In the genomic region with DNA sequence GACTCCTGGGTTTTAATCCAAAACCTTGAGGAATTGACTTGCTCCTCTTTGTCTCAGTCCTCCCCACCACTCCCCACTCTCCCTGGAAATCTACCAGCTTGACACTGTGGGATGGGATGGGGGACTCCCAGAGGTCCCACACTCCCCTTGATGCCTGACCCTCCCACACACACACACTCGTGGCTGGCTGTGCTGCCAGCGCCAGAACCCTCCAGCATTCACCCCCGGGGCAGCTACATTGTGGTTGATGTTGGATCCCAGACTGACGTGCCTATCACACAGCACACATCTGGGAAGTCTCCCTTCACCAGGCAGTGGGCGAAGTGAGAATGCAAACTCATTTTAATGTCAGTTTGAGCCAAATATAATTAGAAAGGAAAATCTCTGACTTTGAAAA, we compare ENCODE assay signal across 11 cellular contexts. TPM values are rescaled to one million over a fixed set of nuclear protein-coding genes. Genes with fewer than 3 reads are reported as not detected.
DNase-seq lines count a peak whose midpoint lies in the region; ATAC-seq and TF ChIP-seq lines count a peak whose summit lies in the region.
"Had no signal": no experiment of that assay in that cellular context is flagged by ENCODE, and none has a peak within 500 bp of the region (broad histone marks: within the 10 kb centered on the region; RNA-seq: fewer than 3 reads in every experiment).

No MANE protein-coding gene starts in this region.

- no peaks in the 10 kb centered on the region for H3K9me3 Mint-ChIP-seq in osteocyte (ENCODE audit: unreplicated experiment)
- H3K9me3 Mint-ChIP-seq in activated naive CD8-positive, alpha-beta T cell treated with anti-CD3 and anti-CD28 coated beads, Interleukin-2, amount 50 U/mL, for 24 hours: no peaks in the 10 kb centered on the region
- H3K9me3 Mint-ChIP-seq: activated T-helper 2 cell treated with anti-CD3 and anti-CD28 coated beads, Interferon-gamma antibody, Interleukin-2, Interleukin-4, amounts not matched to agents 10 μg/mL and 5 μg/mL and 100 μg/mL, durations not matched to agents 14 hours and 24 hours and 36 hours had no signal

- no peak for ATAC-seq in GM18511 (IDR thresholded peaks at IDR 0.05; ENCODE audit: unreplicated experiment)
- no peak for ATAC-seq in activated naive CD8-positive, alpha-beta T cell treated with anti-CD3 and anti-CD28 coated beads, Interleukin-2, amount 50 U/mL, for 24 hours

- H3K4me1 ChIP-seq in A673 (ENCODE audit: insufficient read depth, low read length, poor library complexity, severe bottlenecking): peaks cover 98% of the 10 kb centered on the region
- H3K4me1 ChIP-seq in fibroblast of lung (ENCODE audit: control insufficient read depth, extremely low read depth, insufficient read depth, low read length): peaks cover 79% of the 10 kb centered on the region

- H2AFZ ChIP-seq in fibroblast of lung (ENCODE audit: low read length): no peak overlapping the region

- H3K27ac Mint-ChIP-seq in osteocyte (ENCODE audit: unreplicated experiment): peak overlapping the region; percentile 95
- H3K27ac Mint-ChIP-seq in activated naive CD8-positive, alpha-beta T cell treated with anti-CD3 and anti-CD28 coated beads, Interleukin-2, amount 50 U/mL, for 24 hours: no peak overlapping the region
- H3K27ac Mint-ChIP-seq: activated T-helper 2 cell treated with anti-CD3 and anti-CD28 coated beads, Interferon-gamma antibody, Interleukin-2, Interleukin-4, amounts not matched to agents 10 μg/mL and 5 μg/mL and 100 μg/mL, durations not matched to agents 14 hours and 24 hours and 36 hours had no signal

- no TSS peak for BruUV-seq in A673 (replicated peaks; lab: Mats Ljungman, UMichigan)

- intact Hi-C loops in A673 (cut with micrococcal nuclease; ENCODE audit: unreplicated experiment): no loop called here

- H3K79me2 ChIP-seq in fibroblast of lung (ENCODE audit: control insufficient read depth, insufficient read depth, low read length): peaks cover 99% of the 10 kb centered on the region

- no peak overlapping the region for H3K4me3 ChIP-seq in A673 (ENCODE audit: low read depth, low read length, poor library complexity, severe bottlenecking)
- H3K4me3 ChIP-seq in fibroblast of lung (replicated peaks in 1 of 4; ENCODE audit: control extremely low read depth in 1 of 4, insufficient read depth in 1 of 4, low read depth in 3 of 4, low read length in 4 of 4): peak overlapping the region in 2 of 4 experiments; percentile 12 to 26

- TF ChIP-seq CTCF in A673 (conservative IDR thresholded peaks at IDR 0.05; ENCODE audit: low read depth, low read length): no peak
- TF ChIP-seq CTCF in fibroblast of lung (conservative IDR thresholded peaks at IDR 0.05 in 1 of 2, IDR thresholded peaks at IDR 0.05 in 1 of 2; ENCODE audit: low read depth in 1 of 2, low read length in 2 of 2): no peak
- no peak for TF ChIP-seq CTCF in osteocyte (IDR thresholded peaks at IDR 0.05)

- no peaks in the 10 kb centered on the region for H3K27me3 Mint-ChIP-seq in osteocyte (ENCODE audit: unreplicated experiment)
- peaks cover 2% of the 10 kb centered on the region for H3K27me3 Mint-ChIP-seq in activated naive CD8-positive, alpha-beta T cell treated with anti-CD3 and anti-CD28 coated beads, Interleukin-2, amount 50 U/mL, for 24 hours

- H3K36me3 ChIP-seq in A673 (ENCODE audit: insufficient read depth, low read length, poor library complexity, severe bottlenecking) (peaks cover 10% of the 10 kb centered on the region), fibroblast of lung (ENCODE audit: control insufficient read depth, insufficient read depth, low read length) (no peaks in the 10 kb centered on the region)

- POLR2A ChIA-PET in A673 (lab: Charles Lee; ENCODE audit: low non-redundant PET): interaction anchor here (0.6 to 1.2 kb wide), 2 partner anchors 21 to 113 kb away, joined by 3 to 8 read pairs; no protein-coding TSS in a partner anchor

- H3K4me2 ChIP-seq in fibroblast of lung (ENCODE audit: extremely low read depth, insufficient read depth, low read length): peak overlapping the region; percentile 56

- H4K20me1 ChIP-seq in fibroblast of lung (ENCODE audit: control insufficient read depth, extremely low read depth, insufficient read depth, low read length): no peaks in the 10 kb centered on the region

- DNase-seq in A673 (ENCODE audit: low spot score) (no peak), RPMI7951 (ENCODE audit: low read depth) (peak; percentile 90), fibroblast of lung (ENCODE audit: low read depth in 2 of 2) (peak in 1 of 2 donors; percentile 70), osteocyte (ENCODE audit: extremely low spot score, unreplicated experiment) (no peak), NCI-H2196 treated with DMSO at 0.1 percent for 48 hours (lab: John Stamatoyannopoulos, UW; ENCODE audit: unreplicated experiment) (no peak), NCI-H446 (lab: John Stamatoyannopoulos, UW) (no peak)
- no peak for DNase-seq in activated naive CD8-positive, alpha-beta T cell treated with anti-CD3 and anti-CD28 coated beads, Interleukin-2, amount 50 U/mL, for 24 hours
- DNase-seq: substantia nigra, WERI-Rb-1 had no signal

- H3K27ac ChIP-seq in A673 (ENCODE audit: low read depth, low read length, poor library complexity, severe bottlenecking): peak overlapping the region; percentile 72
- peak overlapping the region; percentile 81 for H3K27ac ChIP-seq in fibroblast of lung (ENCODE audit: insufficient read depth, low read length)

- H3K9me3 ChIP-seq in A673 (ENCODE audit: low read depth, low read length, poor library complexity, severe bottlenecking): no peaks in the 10 kb centered on the region
- H3K9me3 ChIP-seq in fibroblast of lung (ENCODE audit: control insufficient read depth, insufficient read depth, low read depth, low read length): no peaks in the 10 kb centered on the region

- CTCF ChIA-PET in A673 (lab: Charles Lee): interaction anchor here (0.6 kb wide), 1 partner anchor 324 kb away, joined by 3 read pairs; no protein-coding TSS in a partner anchor

- no peaks in the 10 kb centered on the region for H3K27me3 ChIP-seq in A673 (replicated peaks; ENCODE audit: insufficient read depth, low read depth, low read length, poor library complexity)
- H3K27me3 ChIP-seq in fibroblast of lung (ENCODE audit: control insufficient read depth, insufficient read depth, low read length): no peaks in the 10 kb centered on the region

- peak overlapping the region; percentile 36 for H3K4me3 Mint-ChIP-seq in osteocyte (ENCODE audit: unreplicated experiment)
- no peak overlapping the region for H3K4me3 Mint-ChIP-seq in activated naive CD8-positive, alpha-beta T cell treated with anti-CD3 and anti-CD28 coated beads, Interleukin-2, amount 50 U/mL, for 24 hours

- H3K36me3 Mint-ChIP-seq in osteocyte (ENCODE audit: unreplicated experiment): peaks cover 9% of the 10 kb centered on the region
- no peaks in the 10 kb centered on the region for H3K36me3 Mint-ChIP-seq in activated naive CD8-positive, alpha-beta T cell treated with anti-CD3 and anti-CD28 coated beads, Interleukin-2, amount 50 U/mL, for 24 hours (ENCODE audit: low read depth)

- peaks cover 99% of the 10 kb centered on the region for H3K4me1 Mint-ChIP-seq in osteocyte (ENCODE audit: unreplicated experiment)
- no peaks in the 10 kb centered on the region for H3K4me1 Mint-ChIP-seq in activated naive CD8-positive, alpha-beta T cell treated with anti-CD3 and anti-CD28 coated beads, Interleukin-2, amount 50 U/mL, for 24 hours

- H3K9ac ChIP-seq in fibroblast of lung (ENCODE audit: insufficient read depth, low read length): peak overlapping the region; percentile 32

RNA-seq across cellular contexts. Expression of a gene that starts 10.0 kb away (rescaled TPM):
- total RNA-seq in A673 (2021): 187 and 211 TPM in 2 replicates
- total RNA-seq in RPMI7951 (2014; rRNA removed; shearing (Covaris generic)): 77.3 and 80.8 TPM in 2 replicates
- 83.0 and 123 TPM in 2 replicates for total RNA-seq in fibroblast of lung
- polyA plus RNA-seq in fibroblast of lung: 42.2 and 55.5 TPM in 2 replicates
- 57.7 and 93.5 TPM in 2 replicates for polyA plus RNA-seq in fibroblast of lung (2012)
- polyA minus RNA-seq in fibroblast of lung (ENCODE audit: low replicate concordance): 192 and 249 TPM in 2 replicates
- total RNA-seq in osteocyte: 122 TPM in 2 replicates
- total RNA-seq: activated T-helper 2 cell treated with anti-CD3 and anti-CD28 coated beads, Interferon-gamma antibody, Interleukin-2, Interleukin-4, amounts not matched to agents 10 μg/mL and 5 μg/mL and 100 μg/mL, durations not matched to agents 14 hours and 24 hours and 36 hours had no signal
